ENCODE assay signal across 1 cellular context in the genomic region with DNA sequence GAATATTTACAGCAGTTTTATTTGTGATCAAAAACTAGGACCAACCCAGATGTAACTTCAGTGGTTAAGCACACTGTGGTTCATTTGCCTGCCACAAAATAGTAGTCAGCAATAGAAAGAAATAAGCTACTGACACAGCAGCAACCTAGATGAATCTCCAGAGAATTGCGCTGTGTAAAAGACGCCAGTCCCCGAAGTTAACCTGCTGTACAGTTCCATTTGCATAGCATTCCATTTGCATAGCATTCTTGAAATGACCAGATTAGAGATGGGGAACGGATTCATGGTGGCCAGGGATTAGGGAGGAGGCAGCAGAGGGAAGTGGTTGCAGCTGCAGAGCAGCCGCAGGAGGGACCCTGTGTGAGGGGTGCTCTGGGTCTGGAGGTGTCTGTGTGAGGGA.
TF ChIP-seq lines count a peak whose summit lies in the region.

No MANE protein-coding gene starts in this region.

TF ChIP-seq in IMR-90, 13 proteins besides CTCF, POLR2A, EP300 and RAD21 (continued from another document):
- TF ChIP-seq FOS (IDR thresholded peaks at IDR 0.05; ENCODE audit: low read depth, low read length) (no peak), MAZ (IDR thresholded peaks at IDR 0.05; ENCODE audit: borderline replicate concordance, low read depth, low read length) (no peak)
